In genomic region chr6:31958741-31959739, GRCh38 we compare ENCODE assay signal across 8 cellular contexts. TPM values are rescaled to one million over a fixed set of nuclear protein-coding genes. Genes with fewer than 3 reads are reported as not detected.
A peak's percentile ranks its signal among the peaks of the same experiment; 100 is the strongest.
DNase-seq lines count a peak whose midpoint lies in the region; ATAC-seq and TF ChIP-seq lines count a peak whose summit lies in the region.

TSS of gene NELFE (minus strand) at chr6:31958971. CDS start at chr6:31958446, 525 bp downstream.
TSS of gene SKIC2 (plus strand) at chr6:31959175. CDS start at chr6:31959193, 18 bp downstream.

- peak within 1 kb of the TSS; percentile 36 for H2AFZ ChIP-seq in SU-DHL-6 (ENCODE audit: low read depth, low read length, severe bottlenecking)

- H3K79me2 ChIP-seq in SU-DHL-6 (ENCODE audit: insufficient read depth, low read length): peaks cover 30% of the 10 kb centered on the region

- 0 to 1% (median 1%) methylated on average over 50 to 59 of the region's 59 CpGs for WGBS in ovary, 3 donors
- 0% methylated on average over 55 to 57 of the region's 59 CpGs for WGBS in thyroid gland, 2 donors

- H3K4me3 Mint-ChIP-seq in activated naive CD8-positive, alpha-beta T cell treated with anti-CD3 and anti-CD28 coated beads, Interleukin-2, amount 10 ng/mL, durations not matched to agents 7 days and 5 days: peak within 1 kb of the TSS; percentile 97

- TF ChIP-seq POLR2A in GM10847 (IDR thresholded peaks at IDR 0.05; ENCODE audit: extremely low read depth, insufficient read length) (peak; percentile 56), ovary (IDR thresholded peaks at IDR 0.05) (peak; percentile 55), thyroid gland (IDR thresholded peaks at IDR 0.05) (peak; percentile 38 to 69)

- H3F3A ChIP-seq in SU-DHL-6 (ENCODE audit: insufficient read depth): no peaks in the 10 kb centered on the region

- H3K27ac Mint-ChIP-seq in activated naive CD8-positive, alpha-beta T cell treated with anti-CD3 and anti-CD28 coated beads, Interleukin-2, amount 10 ng/mL, durations not matched to agents 7 days and 5 days: peak within 1 kb of the TSS; percentile 98

- peak; percentile 97 for ATAC-seq in HG02678 (IDR thresholded peaks at IDR 0.05; ENCODE audit: unreplicated experiment)
- peak; percentile 97 for ATAC-seq in activated naive CD8-positive, alpha-beta T cell treated with anti-CD3 and anti-CD28 coated beads, Interleukin-2, amount 10 ng/mL, durations not matched to agents 7 days and 5 days (ENCODE audit: low read depth)

- H4K20me1 ChIP-seq in SU-DHL-6 (ENCODE audit: low read depth, low read length): no peaks in the 10 kb centered on the region

- peak within 1 kb of the TSS; percentile 5 for H3K27ac ChIP-seq in SU-DHL-6 (ENCODE audit: low read depth, low read length)
- peak within 1 kb of the TSS; percentile 65 to 74 for H3K27ac ChIP-seq in ovary
- H3K27ac ChIP-seq in thyroid gland: peak within 1 kb of the TSS; percentile 55 to 76 (median 69)

- H3K36me3 ChIP-seq in SU-DHL-6 (ENCODE audit: low read length) (0 out of 2 replicates have a peak, but pooled peaks cover 5% of the 10 kb centered on the region), ovary (peaks cover 3% of the 10 kb centered on the region), thyroid gland (peaks cover 53 to 60% of the 10 kb centered on the region in 2 donors)

- H3K4me2 ChIP-seq in SU-DHL-6 (ENCODE audit: low read depth, low read length, poor library complexity, severe bottlenecking): peak within 1 kb of the TSS; percentile 79

- H3K4me1 ChIP-seq in ovary (ENCODE audit: insufficient read depth): peaks cover 7% of the 10 kb centered on the region
- peaks cover 11 to 19% of the 10 kb centered on the region in 2 donors for H3K4me1 ChIP-seq in thyroid gland

- no peaks in the 10 kb centered on the region for H3K9me2 ChIP-seq in SU-DHL-6 (replicated peaks; ENCODE audit: insufficient read depth, low read length)

- intact Hi-C loops in head of caudate nucleus (cut with DNase I) (no loop called here), ovary (cut with DNase I) (loop anchor here in 2 of 4 donors (10.0 kb wide), 1 partner anchor 54 kb away; the partner anchor contains the start of gene ZBTB12 (in 2 of the 2)), thyroid gland (cut with DNase I) (no loop called here)

- H3K9me3 ChIP-seq in SU-DHL-6 (ENCODE audit: insufficient read depth, low read length) (no peaks in the 10 kb centered on the region), ovary (no peaks in the 10 kb centered on the region), thyroid gland (no peaks in the 10 kb centered on the region)

- H3K27me3 ChIP-seq in SU-DHL-6 (ENCODE audit: low read length) (no peaks in the 10 kb centered on the region), ovary (no peaks in the 10 kb centered on the region), thyroid gland (no peaks in the 10 kb centered on the region)

- no peaks in the 10 kb centered on the region for H3K27me3 Mint-ChIP-seq in activated naive CD8-positive, alpha-beta T cell treated with anti-CD3 and anti-CD28 coated beads, Interleukin-2, amount 10 ng/mL, durations not matched to agents 7 days and 5 days

- no peaks in the 10 kb centered on the region for H3K9me3 Mint-ChIP-seq in activated naive CD8-positive, alpha-beta T cell treated with anti-CD3 and anti-CD28 coated beads, Interleukin-2, amount 10 ng/mL, durations not matched to agents 7 days and 5 days

- TF ChIP-seq CTCF in SU-DHL-6 (IDR thresholded peaks at IDR 0.05; ENCODE audit: insufficient read depth, low read length, poor library complexity, severe bottlenecking) (no peak), ovary (IDR thresholded peaks at IDR 0.05) (no peak), thyroid gland (IDR thresholded peaks at IDR 0.05) (no peak)

- DNase-seq in NCI-H128 (lab: John Stamatoyannopoulos, UW; ENCODE audit: unreplicated experiment) (peak; percentile 95), head of caudate nucleus (peak; percentile 96 to 100 (median 99)), ovary (peak; percentile 98 to 100 (median 98)), thyroid gland (peak; percentile 97 to 98)
- DNase-seq in activated naive CD8-positive, alpha-beta T cell treated with anti-CD3 and anti-CD28 coated beads, Interleukin-2, amount 10 ng/mL, durations not matched to agents 7 days and 5 days: peak; percentile 99

- POLR2A ChIA-PET in activated naive CD8-positive, alpha-beta T cell treated with anti-CD3 and anti-CD28 coated beads, Interleukin-2, amount 10 ng/mL, durations not matched to agents 7 days and 5 days (lab: Charles Lee): interaction anchor here (0.6 to 4.5 kb wide), 11 partner anchors 11 to 1912 kb away, joined by 3 to 91 read pairs (median 5); partner anchors contain the start of genes BAG6, CLIC1, DXO and EHMT2

- H3K36me3 Mint-ChIP-seq in activated naive CD8-positive, alpha-beta T cell treated with anti-CD3 and anti-CD28 coated beads, Interleukin-2, amount 10 ng/mL, durations not matched to agents 7 days and 5 days: peaks cover 28% of the 10 kb centered on the region

- TF ChIP-seq EP300 in ovary (IDR thresholded peaks at IDR 0.05): peak; percentile 69

- peak within 1 kb of the TSS; percentile 79 for H3K9ac ChIP-seq in SU-DHL-6 (ENCODE audit: low read length)

- H3K4me1 Mint-ChIP-seq in activated naive CD8-positive, alpha-beta T cell treated with anti-CD3 and anti-CD28 coated beads, Interleukin-2, amount 10 ng/mL, durations not matched to agents 7 days and 5 days: peaks cover 24% of the 10 kb centered on the region

- H3K4me3 ChIP-seq in SU-DHL-6 (ENCODE audit: insufficient read depth, low read length, poor library complexity, severe bottlenecking): peak within 1 kb of the TSS; percentile 82
- peak within 1 kb of the TSS; percentile 96 for H3K4me3 ChIP-seq in ovary
- H3K4me3 ChIP-seq in thyroid gland (replicated peaks in 1 of 3): peak within 1 kb of the TSS; percentile 56 to 99 (median 89)

RNA-seq across cellular contexts. Expression of gene NELFE, which starts in this region (rescaled TPM):
- 10 to 100 TPM; 61.3 to 62.5 TPM for total RNA-seq in activated naive CD8-positive, alpha-beta T cell treated with anti-CD3 and anti-CD28 coated beads, Interleukin-2, amount 10 ng/mL, durations not matched to agents 7 days and 5 days
- 10 to 100 TPM; 59.2 to 75.0 (median 65.8) TPM for total RNA-seq in ovary
- polyA plus RNA-seq in ovary: 10 to 100 TPM; 54.8 to 84.5 TPM
- total RNA-seq in thyroid gland: 100 to 1,000 TPM in 3 of 4 donors, 10 to 100 TPM in 1; 83.2 to 114 (median 106) TPM

RNA-seq across cellular contexts. Expression of gene SKIC2, which starts in this region (rescaled TPM):
- 100 to 1,000 TPM; 102 to 112 TPM for total RNA-seq in activated naive CD8-positive, alpha-beta T cell treated with anti-CD3 and anti-CD28 coated beads, Interleukin-2, amount 10 ng/mL, durations not matched to agents 7 days and 5 days
- total RNA-seq in ovary (10 to 100 TPM; 37.2 to 59.4 (median 51.5) TPM), thyroid gland (10 to 100 TPM; 35.1 to 47.1 (median 39.4) TPM)
- polyA plus RNA-seq in ovary: 10 to 100 TPM; 24.6 to 36.3 TPM

Comparison
In these comparisons a context has a peak if more than half of its experiments do, and no peak if none do; other contexts are left out.
1. Peak in every context shown above with its lines: DNase-seq, ATAC-seq, H3K4me3 ChIP-seq and H3K27ac ChIP-seq.
2. H3K27ac ChIP-seq: peak in every context shown above with its lines; median percentile 70 in ovary; 69 in thyroid gland; 5 in SU-DHL-6.